Comparison of ENCODE assay signal across 20 cellular contexts in the genomic region with DNA sequence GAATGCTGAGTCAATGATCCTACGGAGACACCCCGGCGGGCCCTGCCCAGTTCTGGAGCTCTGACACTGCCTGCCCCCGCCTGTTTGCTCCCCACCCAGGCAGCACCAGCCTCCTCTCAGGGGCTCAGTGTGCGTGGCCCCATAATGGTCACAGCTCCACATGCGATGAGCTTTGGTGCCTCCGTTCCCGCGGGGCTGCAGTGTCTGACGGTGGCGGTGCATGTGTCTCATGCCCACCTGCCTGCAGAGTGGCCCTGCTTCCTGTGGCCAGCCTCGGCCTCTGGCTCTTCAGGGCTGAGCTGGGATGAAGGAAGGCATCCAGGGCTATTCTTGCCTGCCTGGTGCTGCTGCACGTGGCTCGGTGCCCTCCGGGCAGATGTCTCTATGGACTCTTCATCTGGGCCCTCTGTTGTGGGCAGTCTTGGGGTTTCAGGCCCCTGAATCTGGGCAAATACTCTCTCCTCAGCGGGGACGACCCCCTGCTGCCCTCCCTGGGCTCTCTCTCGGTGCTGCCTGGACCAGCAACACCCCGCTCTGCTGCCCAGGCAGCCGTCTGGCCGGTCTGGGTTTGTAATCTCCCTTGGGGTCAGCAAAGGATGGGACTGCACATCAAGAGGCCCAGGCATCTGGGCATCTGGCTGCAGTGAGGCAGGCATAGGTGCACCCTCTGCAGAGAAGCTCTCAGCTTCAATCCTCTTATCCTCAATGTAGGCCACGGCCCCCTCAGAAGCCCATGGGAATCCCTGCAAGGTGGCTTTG. TPM values are rescaled to one million over a fixed set of nuclear protein-coding genes. Genes with fewer than 3 reads are reported as not detected.
DNase-seq lines count a peak whose midpoint lies in the region; ATAC-seq, FAIRE-seq and TF ChIP-seq lines count a peak whose summit lies in the region.
"Had no signal": no experiment of that assay in that cellular context is flagged by ENCODE, and none has a peak within 500 bp of the region (broad histone marks: within the 10 kb centered on the region; RNA-seq: fewer than 3 reads in every experiment).

No MANE protein-coding gene starts in this region.

- H3K18ac ChIP-seq in H9 (ENCODE audit: insufficient read length, low read depth, low read length) (peak overlapping the region; percentile 30), H1 (ENCODE audit: extremely low read depth, low read length) (no peak overlapping the region)

- H3K27me3 ChIP-seq in H9 (ENCODE audit: insufficient read depth, low read length) (no peaks in the 10 kb centered on the region), H1 (replicated peaks in 1 of 4; ENCODE audit: control insufficient read depth in 3 of 4, extremely low read depth in 1 of 4, insufficient read depth in 3 of 4, low read length in 3 of 4) (no peaks in the 10 kb centered on the region), spleen (replicated peaks in 1 of 7) (peaks cover 0 to 71% (median 27%) of the 10 kb centered on the region in 7 donors), uterus (no peaks in the 10 kb centered on the region), gastrocnemius medialis (no peaks in the 10 kb centered on the region)
- H3K27me3 ChIP-seq: MG63 had no signal

- TF ChIP-seq CTCF in H9 (conservative IDR thresholded peaks at IDR 0.05) (no peak), H1 (IDR thresholded peaks at IDR 0.05; ENCODE audit: control extremely low read depth in 1 of 3, insufficient read depth in 1 of 3, low read depth in 1 of 3, low read length in 3 of 3) (no peak), spleen (IDR thresholded peaks at IDR 0.05 in 8 of 11, conservative IDR thresholded peaks at IDR 0.05 in 3 of 11) (no peak), uterus (IDR thresholded peaks at IDR 0.05) (no peak), gastrocnemius medialis (IDR thresholded peaks at IDR 0.05 in 4 of 5, conservative IDR thresholded peaks at IDR 0.05 in 1 of 5) (no peak)

- H2BK15ac ChIP-seq in H9 (ENCODE audit: low read depth, low read length) (no peak overlapping the region), H1 (ENCODE audit: low read length) (peak overlapping the region; percentile 46; the same call in 1 of the 2 replicates)

- H3K56ac ChIP-seq in H9 (ENCODE audit: insufficient read length, low read depth, low read length) (no peak overlapping the region), H1 (replicated peaks; ENCODE audit: insufficient read length, low read depth, low read length) (no peak overlapping the region)

- H4K5ac ChIP-seq in H9 (ENCODE audit: insufficient read length, low read depth, low read length) = no peak overlapping the region
- H4K5ac ChIP-seq in H1 (ENCODE audit: insufficient read length, low read depth, low read length) = no peak overlapping the region

- no peak overlapping the region for H2BK120ac ChIP-seq in H9 (ENCODE audit: low read depth, low read length, poor library complexity, severe bottlenecking)
- H2BK120ac ChIP-seq in H1 (replicated peaks; ENCODE audit: low read depth, low read length) = no peak overlapping the region

- no peaks in the 10 kb centered on the region for H3K79me1 ChIP-seq in H9 (ENCODE audit: insufficient read depth, low read depth, low read length, poor library complexity, severe bottlenecking)
- no peaks in the 10 kb centered on the region for H3K79me1 ChIP-seq in H1 (ENCODE audit: low read depth, low read length)

- H3K9me3 Mint-ChIP-seq in activated naive CD4-positive, alpha-beta T cell treated with anti-CD3 and anti-CD28 coated beads, Interleukin-2, amount 50 U/mL, for 24 hours = no peaks in the 10 kb centered on the region
- no peaks in the 10 kb centered on the region; a peak in 1 of 5 replicates for H3K9me3 Mint-ChIP-seq in H9

- no peak overlapping the region for H3K23ac ChIP-seq in H9 (ENCODE audit: insufficient read length, low read depth, low read length)
- H3K23ac ChIP-seq in H1 (ENCODE audit: insufficient read length) = no peak overlapping the region

- no peak overlapping the region for H2BK12ac ChIP-seq in H9 (ENCODE audit: insufficient read length, low read depth, low read length)
- H2BK12ac ChIP-seq in H1 (ENCODE audit: low read depth, low read length) = no peak overlapping the region

- peaks cover 24% of the 10 kb centered on the region for H3K4me1 Mint-ChIP-seq in activated naive CD4-positive, alpha-beta T cell treated with anti-CD3 and anti-CD28 coated beads, Interleukin-2, amount 50 U/mL, for 24 hours
- peaks cover 16 to 35% of the 10 kb centered on the region in 2 experiments for H3K4me1 Mint-ChIP-seq in H9

- H2AK5ac ChIP-seq in H9 (ENCODE audit: insufficient read length, low read length) = no peak overlapping the region
- H2AK5ac ChIP-seq in H1 (ENCODE audit: low read depth, low read length) = no peak overlapping the region

- no peak overlapping the region for H3K4me3 Mint-ChIP-seq in activated naive CD4-positive, alpha-beta T cell treated with anti-CD3 and anti-CD28 coated beads, Interleukin-2, amount 50 U/mL, for 24 hours
- no peak overlapping the region for H3K4me3 Mint-ChIP-seq in H9

- H3K4me3 ChIP-seq in H1 (ENCODE audit: extremely low read depth in 1 of 4, insufficient read depth in 2 of 4, low read depth in 3 of 4, low read length in 4 of 4) (no peak overlapping the region), spleen (no peak overlapping the region), uterus (no peak overlapping the region), gastrocnemius medialis (no peak overlapping the region)
- H3K4me3 ChIP-seq: GM23248, MG63 had no signal

- no peaks in the 10 kb centered on the region for H3K79me2 ChIP-seq in H9 (ENCODE audit: insufficient read depth, low read length)
- H3K79me2 ChIP-seq in H1 (ENCODE audit: control insufficient read depth in 1 of 2, insufficient read depth in 2 of 2, low read length in 2 of 2) = no peaks in the 10 kb centered on the region

- H3K9me3 ChIP-seq in H9 (ENCODE audit: control insufficient read depth, low read depth, low read length) = no peaks in the 10 kb centered on the region
- no peaks in the 10 kb centered on the region for H3K9me3 ChIP-seq in H1 (ENCODE audit: insufficient read depth in 2 of 2, low read depth in 1 of 2, low read length in 1 of 2)
- no peaks in the 10 kb centered on the region for H3K9me3 ChIP-seq in spleen
- no peaks in the 10 kb centered on the region for H3K9me3 ChIP-seq in uterus
- no peaks in the 10 kb centered on the region for H3K9me3 ChIP-seq in gastrocnemius medialis
- H3K9me3 ChIP-seq: MG63 had no signal

- H3K14ac ChIP-seq in H9 (ENCODE audit: insufficient read depth, low read length) (no peak overlapping the region), H1 (ENCODE audit: insufficient read length) (no peak overlapping the region)

- DNase-seq in activated naive CD4-positive, alpha-beta T cell (lab: John Stamatoyannopoulos, UW) = no peak
- DNase-seq in H9 = no peak
- no peak for DNase-seq in H1 (ENCODE audit: low read depth in 1 of 2, low spot score in 2 of 2)
- DNase-seq in spleen = peak; percentile 53
- DNase-seq in uterus = no peak
- DNase-seq in gastrocnemius medialis = no peak
- DNase-seq in DMS53 treated with DMSO at 0.1 percent for 48 hours (lab: John Stamatoyannopoulos, UW; ENCODE audit: unreplicated experiment) = no peak
- DNase-seq: AML-193, GM23248, Kasumi-1, MG63, NCI-H1048, NCI-H1417 treated with DMSO at 0.1 percent for 48 hours, NCI-H187, NCI-H2107, NCI-H774 had no signal

- no peak overlapping the region for H3K4me2 ChIP-seq in H9 (ENCODE audit: insufficient read depth, insufficient read length, low read length)
- no peak overlapping the region for H3K4me2 ChIP-seq in H1 (ENCODE audit: insufficient read depth in 1 of 2, low read depth in 2 of 2, low read length in 2 of 2)

- no peaks in the 10 kb centered on the region for H3K23me2 ChIP-seq in H9 (ENCODE audit: insufficient read length, low read depth, low read length, poor library complexity, severe bottlenecking)
- 0 out of 2 replicates have a peak, but pooled peaks cover 2% of the 10 kb centered on the region for H3K23me2 ChIP-seq in H1 (ENCODE audit: low read depth, low read length)

- H3K27ac Mint-ChIP-seq in activated naive CD4-positive, alpha-beta T cell treated with anti-CD3 and anti-CD28 coated beads, Interleukin-2, amount 50 U/mL, for 24 hours = peak overlapping the region; percentile 35
- no peak overlapping the region for H3K27ac Mint-ChIP-seq in H9

- H2AFZ ChIP-seq in H9 (ENCODE audit: low read length) (no peak overlapping the region), H1 (ENCODE audit: low read length) (no peak overlapping the region)
- H2AFZ ChIP-seq: GM23248 had no signal

- no CpG with 5 or more reads among the region's 22 CpGs for WGBS in H9 (ENCODE audit: extremely low coverage, insufficient read length, low lambda C conversion rate)
- WGBS in H1 (ENCODE audit: extremely low coverage in 1 of 2, insufficient coverage in 1 of 2, insufficient read length in 1 of 2, insufficient replicate concordance in 2 of 2, low coverage in 1 of 2, low lambda C conversion rate in 2 of 2, missing lambda C conversion rate in 1 of 2), 2 experiments = 84% methylated on average over 22 of the region's 22 CpGs; no CpG with 5 or more reads in 1 of the 2 experiments
- WGBS in spleen, 5 donors = 81 to 89% (median 84%) methylated on average over 16 to 22 of the region's 22 CpGs

- H4K20me1 ChIP-seq in H9 (ENCODE audit: control insufficient read depth, insufficient read depth, insufficient read length) = no peaks in the 10 kb centered on the region
- no peaks in the 10 kb centered on the region for H4K20me1 ChIP-seq in H1 (replicated peaks in 1 of 2; ENCODE audit: control insufficient read depth in 1 of 2, insufficient read depth in 2 of 2, low read length in 2 of 2)

- peaks cover 8% of the 10 kb centered on the region for H3K27me3 Mint-ChIP-seq in activated naive CD4-positive, alpha-beta T cell treated with anti-CD3 and anti-CD28 coated beads, Interleukin-2, amount 50 U/mL, for 24 hours
- H3K27me3 Mint-ChIP-seq in H9 (ENCODE audit: low read depth) = peaks cover 4% of the 10 kb centered on the region

- H2BK5ac ChIP-seq in H9 (ENCODE audit: insufficient read length, low read length) (no peak overlapping the region), H1 (ENCODE audit: low read depth, low read length) (no peak overlapping the region)

- no peak for TF ChIP-seq RAD21 in H1 (IDR thresholded peaks at IDR 0.05 in 1 of 2, conservative IDR thresholded peaks at IDR 0.05 in 1 of 2; ENCODE audit: low read depth in 2 of 2, low read length in 2 of 2)

- POLR2A ChIA-PET in H1 (lab: Charles Lee; ENCODE audit: partially characterized antibody) = no interaction called here

- FAIRE-seq in H1 (lab: Jason Lieb, UNC) = no peak
- FAIRE-seq: GM12891, RCC 7860 had no signal

- TF ChIP-seq EP300 in H1 (IDR thresholded peaks at IDR 0.05; ENCODE audit: borderline replicate concordance in 1 of 2, low read depth in 2 of 2, low read length in 2 of 2) = no peak

- H2BK20ac ChIP-seq in H9 (ENCODE audit: low read depth, low read length, poor library complexity, severe bottlenecking) = no peak overlapping the region
- H2BK20ac ChIP-seq in H1 (ENCODE audit: low read length) = no peak overlapping the region

- H3K27ac ChIP-seq in H9 (ENCODE audit: insufficient read length, low read depth, low read length) (no peak overlapping the region), H1 (ENCODE audit: low read depth, low read length) (no peak overlapping the region), spleen (no peak overlapping the region), uterus (no peak overlapping the region), gastrocnemius medialis (no peak overlapping the region)
- H3K27ac ChIP-seq: GM23248 had no signal

- CTCF ChIA-PET in H1 (lab: Charles Lee; ENCODE audit: partially characterized antibody) = interaction anchor here (0.7 to 3.9 kb wide), 6 partner anchors 10 to 407 kb away, joined by 3 to 32 read pairs (median 3); no protein-coding TSS in a partner anchor

- H3K4ac ChIP-seq in H9 (ENCODE audit: low read depth, low read length) (no peak overlapping the region), H1 (replicated peaks; ENCODE audit: insufficient read length, low read depth, low read length) (peak overlapping the region; percentile 85)

- no peak for ATAC-seq in gastrocnemius medialis

- no peak overlapping the region for H3T11ph ChIP-seq in H9 (ENCODE audit: low read length)

- intact Hi-C loops in spleen (cut with DNase I; ENCODE audit: low total_unique reads) = no loop called here
- intact Hi-C loops in uterus (cut with DNase I; ENCODE audit: low total_unique reads) = no loop called here
- intact Hi-C loops in gastrocnemius medialis (cut with DNase I; ENCODE audit: low total_unique reads) = no loop called here

- H3K36me3 ChIP-seq in H1 (ENCODE audit: control insufficient read depth in 2 of 4, insufficient read depth in 4 of 4, low read length in 3 of 4) = no peaks in the 10 kb centered on the region
- H3K36me3 ChIP-seq in spleen = no peaks in the 10 kb centered on the region
- no peaks in the 10 kb centered on the region for H3K36me3 ChIP-seq in uterus
- no peaks in the 10 kb centered on the region for H3K36me3 ChIP-seq in gastrocnemius medialis
- H3K36me3 ChIP-seq: MG63 had no signal

- in situ Hi-C loops in gastrocnemius medialis (cut with MboI; ENCODE audit: low sequenced_read_pairs in 4 of 4) = no loop called here

- no peak for TF ChIP-seq POLR2A in H1 (IDR thresholded peaks at IDR 0.05; ENCODE audit: control extremely low read depth in 1 of 2, low read depth in 2 of 2, low read length in 2 of 2)
- TF ChIP-seq POLR2A in spleen (IDR thresholded peaks at IDR 0.05) = no peak
- TF ChIP-seq POLR2A in uterus (IDR thresholded peaks at IDR 0.05) = no peak
- TF ChIP-seq POLR2A in gastrocnemius medialis (IDR thresholded peaks at IDR 0.05) = no peak

- H4K91ac ChIP-seq in H9 (ENCODE audit: insufficient read length, low read depth, low read length) (no peak overlapping the region), H1 (replicated peaks; ENCODE audit: insufficient read length, low read length) (no peak overlapping the region)

- H3K9ac ChIP-seq in H9 (ENCODE audit: extremely low read depth, insufficient read length, low read length) = no peak overlapping the region
- H3K9ac ChIP-seq in H1 (replicated peaks in 1 of 4; ENCODE audit: extremely low read depth in 1 of 4, low read depth in 3 of 4, low read length in 3 of 4) = no peak overlapping the region
- H3K9ac ChIP-seq: GM23248 had no signal

- H4K8ac ChIP-seq in H9 (replicated peaks; ENCODE audit: insufficient read length, low read depth, low read length) (no peak overlapping the region), H1 (ENCODE audit: extremely low read depth, insufficient read depth, low read length) (no peak overlapping the region; the same call in none of the 2 replicates)

- H3K36me3 Mint-ChIP-seq in activated naive CD4-positive, alpha-beta T cell treated with anti-CD3 and anti-CD28 coated beads, Interleukin-2, amount 50 U/mL, for 24 hours = no peaks in the 10 kb centered on the region
- no peaks in the 10 kb centered on the region for H3K36me3 Mint-ChIP-seq in H9 (ENCODE audit: insufficient read depth in 1 of 3, low read depth in 3 of 3)

- H3K4me1 ChIP-seq in H9 (ENCODE audit: insufficient read depth, low read length) (no peaks in the 10 kb centered on the region), H1 (replicated peaks in 1 of 4; ENCODE audit: control insufficient read depth in 3 of 4, insufficient read depth in 4 of 4, low read length in 3 of 4) (peaks cover 0 to 8% (median 3%) of the 10 kb centered on the region in 4 experiments; a peak in 3 of 7 replicates), spleen (peaks cover 5 to 22% (median 14%) of the 10 kb centered on the region in 6 donors), uterus (no peaks in the 10 kb centered on the region), gastrocnemius medialis (no peaks in the 10 kb centered on the region)

RNA-seq across cellular contexts. Expression of a gene that starts 19.3 kb away (rescaled TPM):
- total RNA-seq in H9 (2021) = 2.1 and 2.8 TPM in 2 replicates
- 2.7 and 4.4 TPM in 2 replicates for total RNA-seq in H1 (2021; fragmentation: NEBNext Ultra II Directional; extraction: Animal tissue kit (Norgen Biotek cat#: 25700))
- polyA plus RNA-seq in H1 (2011; rRNA removed) = 3.4 and 5.0 TPM in 2 replicates
- polyA plus RNA-seq in H1 (2011; cell fraction: cytosol; rRNA removed) = 4.2 TPM
- polyA plus RNA-seq in H1 (2011; cell fraction: nucleus; rRNA removed) = 7.2 TPM
- polyA plus RNA-seq in H1 (2012, experiment 1 of 2) = 3.0 to 4.2 TPM (median 3.7 TPM) in 4 replicates
- polyA plus RNA-seq in H1 (2012, experiment 2 of 2) = 1.4 TPM
- 1.6 TPM for polyA plus RNA-seq in H1 (2013, experiment 1 of 2)
- polyA plus RNA-seq in H1 (2013, experiment 2 of 2) = 2.3 TPM
- 0.50 and 1.6 TPM in 2 replicates for polyA minus RNA-seq in H1 (2011; rRNA and poly(A)+ RNA removed)
- polyA minus RNA-seq in H1 (2011; cell fraction: cytosol; rRNA and poly(A)+ RNA removed) = 2.0 TPM
- 2.2 TPM for polyA minus RNA-seq in H1 (2011; cell fraction: nucleus; rRNA and poly(A)+ RNA removed)
- 10 to 100 TPM in 6 of 7 donors, 1 to 10 TPM in 1; 5.7 to 26.9 (median 22.2) TPM for total RNA-seq in spleen
- polyA plus RNA-seq in spleen = 10 to 100 TPM in 2 of 3 donors, 1 to 10 TPM in 1; 6.0 to 13.0 (median 10.3) TPM
- total RNA-seq in uterus = 100 to 1,000 TPM in 1 of 4 donors, 10 to 100 TPM in 2, 1 to 10 TPM in 1; 1.8 to 143 (median 33.2) TPM
- total RNA-seq in gastrocnemius medialis = 1 to 10 TPM in 1 of 4 donors, under 1 TPM in 3; 0.36 to 1.8 (median 0.59) TPM
- total RNA-seq: G401, GM23248 had no signal
